ENCODE assay signal across 21 cellular contexts in genomic region chr1:38221006-38221649, GRCh38.
A peak's percentile ranks its signal among the peaks of the same experiment; 100 is the strongest.
DNase-seq lines count a peak whose midpoint lies in the region; ATAC-seq, FAIRE-seq and TF ChIP-seq lines count a peak whose summit lies in the region.
"Had no signal": no experiment of that assay in that cellular context is flagged by ENCODE, and none has a peak within 500 bp of the region (broad histone marks: within the 10 kb centered on the region; RNA-seq: fewer than 3 reads in every experiment).

No MANE protein-coding gene starts in this region.

- TF ChIP-seq CTCF in HepG2 (CRISPR knock-in tag; IDR thresholded peaks at IDR 0.05), result no peak
- TF ChIP-seq CTCF in right lobe of liver (IDR thresholded peaks at IDR 0.05), result no peak
- no peak for TF ChIP-seq CTCF in astrocyte of the cerebellum (IDR thresholded peaks at IDR 0.05; ENCODE audit: low read depth, low read length, missing control alignments)
- no peak for TF ChIP-seq CTCF in suprapubic skin (IDR thresholded peaks at IDR 0.05)
- TF ChIP-seq CTCF in neural progenitor cell (IDR thresholded peaks at IDR 0.05), result no peak

- H4K20me1 ChIP-seq in HepG2 (ENCODE audit: insufficient read depth, low read length), result no peaks in the 10 kb centered on the region
- no peaks in the 10 kb centered on the region for H4K20me1 ChIP-seq in neural progenitor cell (ENCODE audit: low read depth)

- no peak for TF ChIP-seq RAD21 in HepG2 (CRISPR knock-in tag; IDR thresholded peaks at IDR 0.05)

- H3K9ac ChIP-seq in HepG2 (ENCODE audit: insufficient read depth, low read depth, low read length), result no peak overlapping the region
- H3K9ac ChIP-seq in neural progenitor cell, result no peak overlapping the region

- no peak overlapping the region for H3K4me3 Mint-ChIP-seq in neural progenitor cell
- H3K4me3 Mint-ChIP-seq: activated T-helper 1 cell treated with anti-CD3 and anti-CD28 coated beads, Interleukin-12 subunit alpha, Interleukin-12 subunit beta, Interleukin-2, Interleukin-4 antibody, amounts not matched to agents 30 ng/mL and 10 ng/mL and 1 ng/mL, durations not matched to agents 14 hours and 24 hours and 36 hours; neural crest cell had no signal

- no peak overlapping the region for H3K27ac Mint-ChIP-seq in neural progenitor cell
- H3K27ac Mint-ChIP-seq: activated T-helper 1 cell treated with anti-CD3 and anti-CD28 coated beads, Interleukin-12 subunit alpha, Interleukin-12 subunit beta, Interleukin-2, Interleukin-4 antibody, amounts not matched to agents 30 ng/mL and 10 ng/mL and 1 ng/mL, durations not matched to agents 14 hours and 24 hours and 36 hours had no signal

- H2AFZ ChIP-seq in HepG2 (ENCODE audit: low read length) (no peak overlapping the region), neural progenitor cell (replicated peaks) (no peak overlapping the region)

- intact Hi-C loops in HepG2 (cut with micrococcal nuclease; ENCODE audit: unreplicated experiment) (no loop called here), right lobe of liver (cut with DNase I) (no loop called here)

- H3K27me3 Mint-ChIP-seq in neural progenitor cell (ENCODE audit: insufficient read depth, low read depth), result peaks cover 4% of the 10 kb centered on the region

- no peaks in the 10 kb centered on the region for H3K36me3 Mint-ChIP-seq in neural progenitor cell

- POLR2A ChIA-PET in HepG2 (lab: Yijun Ruan, JAX), result no interaction called here

- FAIRE-seq in HepG2 (lab: Jason Lieb, UNC), result no peak
- FAIRE-seq: A204.1, D721Med had no signal

- H3K4me1 ChIP-seq in HepG2 (ENCODE audit: insufficient read depth, low read length) (no peaks in the 10 kb centered on the region), right lobe of liver (no peaks in the 10 kb centered on the region), suprapubic skin (no peaks in the 10 kb centered on the region), neural progenitor cell (peaks cover 2% of the 10 kb centered on the region)
- H3K4me1 ChIP-seq: lower lobe of right lung had no signal

- ATAC-seq in HepG2, result no peak
- no peak for ATAC-seq in right lobe of liver
- ATAC-seq: lower lobe of right lung had no signal

- H3K4me2 ChIP-seq in HepG2 (ENCODE audit: low read depth, low read length) (no peak overlapping the region), neural progenitor cell (no peak overlapping the region)

- H3K4me3 ChIP-seq in HepG2 (replicated peaks in 1 of 3; ENCODE audit: insufficient read depth in 1 of 3, low read depth in 2 of 3, low read length in 3 of 3) (no peak overlapping the region), right lobe of liver (no peak overlapping the region), astrocyte of the cerebellum (ENCODE audit: low read depth, low read length) (no peak overlapping the region), suprapubic skin (no peak overlapping the region), neural progenitor cell (no peak overlapping the region)
- H3K4me3 ChIP-seq: lower lobe of right lung, skin epidermis had no signal

- H3K9me3 ChIP-seq in HepG2 (ENCODE audit: low read length) (no peaks in the 10 kb centered on the region), right lobe of liver (no peaks in the 10 kb centered on the region), suprapubic skin (no peaks in the 10 kb centered on the region), neural progenitor cell (ENCODE audit: low read depth) (no peaks in the 10 kb centered on the region)
- H3K9me3 ChIP-seq: lower lobe of right lung had no signal

- no TSS peak for BruUV-seq in HepG2 (replicated peaks; lab: Mats Ljungman, UMichigan)

- no peaks in the 10 kb centered on the region for H3K9me3 Mint-ChIP-seq in neural progenitor cell
- H3K9me3 Mint-ChIP-seq: activated T-helper 1 cell treated with anti-CD3 and anti-CD28 coated beads, Interleukin-12 subunit alpha, Interleukin-12 subunit beta, Interleukin-2, Interleukin-4 antibody, amounts not matched to agents 30 ng/mL and 10 ng/mL and 1 ng/mL, durations not matched to agents 14 hours and 24 hours and 36 hours; neural crest cell had no signal

- peaks cover 3% of the 10 kb centered on the region for H3K4me1 Mint-ChIP-seq in neural progenitor cell

- TF ChIP-seq POLR2A in HepG2 (IDR thresholded peaks at IDR 0.05; ENCODE audit: insufficient read depth in 1 of 2, low read depth in 2 of 2, low read length in 2 of 2) (no peak), right lobe of liver (IDR thresholded peaks at IDR 0.05) (no peak), suprapubic skin (IDR thresholded peaks at IDR 0.05) (no peak)

- H3K79me2 ChIP-seq in HepG2 (ENCODE audit: insufficient read depth, low read length), result no peaks in the 10 kb centered on the region
- H3K79me2 ChIP-seq in neural progenitor cell (ENCODE audit: low read depth), result no peaks in the 10 kb centered on the region

- peaks cover 2 to 13% of the 10 kb centered on the region in 2 experiments; a peak in 3 of 5 replicates for H3K27me3 ChIP-seq in HepG2 (ENCODE audit: control insufficient read depth in 1 of 2, insufficient read depth in 2 of 2, low read length in 2 of 2)
- no peaks in the 10 kb centered on the region for H3K27me3 ChIP-seq in right lobe of liver
- H3K27me3 ChIP-seq in suprapubic skin, result peaks cover 22% of the 10 kb centered on the region
- no peaks in the 10 kb centered on the region for H3K27me3 ChIP-seq in neural progenitor cell

- WGBS in HepG2 (ENCODE audit: low lambda C conversion rate), result 13% methylated on average over 9 of the region's 9 CpGs
- 49% methylated on average over 8 of the region's 9 CpGs for WGBS in right lobe of liver (ENCODE audit: insufficient coverage, low coverage, low lambda C conversion rate, missing lambda C conversion rate)
- 26% methylated on average over 9 of the region's 9 CpGs for WGBS in suprapubic skin

- in situ Hi-C loops in HepG2 (cut with HindIII; ENCODE audit: extremely low pct_ligation_motif_present, low pct_unique_long_range_greater_than_20kb) (no loop called here), astrocyte of the cerebellum (cut with HindIII; ENCODE audit: low sequenced_read_pairs) (no loop called here)

- H3K27ac ChIP-seq in HepG2 (ENCODE audit: extremely low read length, insufficient read depth, low read length), result no peak overlapping the region
- H3K27ac ChIP-seq in right lobe of liver, result no peak overlapping the region
- H3K27ac ChIP-seq in suprapubic skin, result no peak overlapping the region
- no peak overlapping the region for H3K27ac ChIP-seq in neural progenitor cell
- H3K27ac ChIP-seq: lower lobe of right lung, skin epidermis had no signal

- DNase-seq in HepG2 (ENCODE audit: low spot score) (no peak), right lobe of liver (no peak), astrocyte of the cerebellum (ENCODE audit: low read depth) (peak; percentile 66), islet precursor cell (peak; percentile 76), RKO (ENCODE audit: low spot score) (no peak), suprapubic skin (ENCODE audit: low spot score in 2 of 2) (no peak), NCI-H2107 treated with DMSO at 0.1 percent for 48 hours (lab: John Stamatoyannopoulos, UW; ENCODE audit: unreplicated experiment) (no peak), neural progenitor cell (ENCODE audit: low spot score) (no peak)
- DNase-seq: anterior cingulate cortex; effector memory CD4-positive, alpha-beta T cell; hypothalamus; KBM-7; lower lobe of right lung; NCI-H187; NCI-H82; Right ventricle myocardium superior had no signal

- CTCF ChIA-PET in HepG2 (lab: Yijun Ruan, JAX; ENCODE audit: low intra/inter-chr PET ratio, low total read pairs), result no interaction called here

- no peaks in the 10 kb centered on the region for H3F3A ChIP-seq in neural progenitor cell (ENCODE audit: low read depth)

- TF ChIP-seq EP300 in HepG2 (IDR thresholded peaks at IDR 0.05; ENCODE audit: low read depth in 2 of 2, low read length in 2 of 2) (no peak), HepG2 (CRISPR knock-in tag; IDR thresholded peaks at IDR 0.05; ENCODE audit: borderline replicate concordance) (no peak), suprapubic skin (IDR thresholded peaks at IDR 0.05) (no peak)

- H3K36me3 ChIP-seq in HepG2 (replicated peaks in 1 of 2; ENCODE audit: control insufficient read depth in 1 of 2, insufficient read depth in 2 of 2, low read length in 2 of 2), result no peaks in the 10 kb centered on the region
- no peaks in the 10 kb centered on the region for H3K36me3 ChIP-seq in right lobe of liver
- no peaks in the 10 kb centered on the region for H3K36me3 ChIP-seq in suprapubic skin
- H3K36me3 ChIP-seq in neural progenitor cell, result no peaks in the 10 kb centered on the region
- H3K36me3 ChIP-seq: lower lobe of right lung had no signal

TF ChIP-seq in HepG2, 621 proteins besides CTCF, POLR2A, EP300 and RAD21 (continues in another document):
- no peak for TF ChIP-seq ZNF614 (CRISPR knock-in tag; IDR thresholded peaks at IDR 0.05; ENCODE audit: borderline replicate concordance)

Comparison
In these comparisons a context has a peak if more than half of its experiments do, and no peak if none do; other contexts are left out.
1. DNase-seq: peak in astrocyte of the cerebellum (single experiment) and islet precursor cell (single experiment); none in HepG2 (single experiment), right lobe of liver (0 of 3), RKO (single experiment), suprapubic skin (0 of 2), NCI-H2107 treated with DMSO at 0.1 percent for 48 hours (single experiment) and neural progenitor cell (single experiment).